In genomic region chr15:60901647-60902046, GRCh38 we compare ENCODE assay signal across 10 cellular contexts.
DNase-seq lines count a peak whose midpoint lies in the region; ATAC-seq lines count a peak whose summit lies in the region.
"Had no signal": no experiment of that assay in that cellular context is flagged by ENCODE, and none has a peak within 500 bp of the region (broad histone marks: within the 10 kb centered on the region; RNA-seq: fewer than 3 reads in every experiment).

No MANE protein-coding gene starts in this region.

- in situ Hi-C loops in ACHN (cut with HindIII; ENCODE audit: low pct_ligation_motif_present, low pct_unique_long_range_greater_than_20kb, low sequenced_read_pairs) = no loop called here

- no peak for DNase-seq in occipital lobe (lab: John Stamatoyannopoulos, UW)
- no peak for DNase-seq in ACHN
- no peak for DNase-seq in activated CD8-positive, alpha-beta memory T cell treated with anti-CD3 and anti-CD28 coated beads, Interleukin-2, amount 50 U/mL, for 48 hours
- DNase-seq: EL, NCI-H1105 treated with DMSO at 0.1 percent for 48 hours, PC-9 had no signal

- H3K36me3 Mint-ChIP-seq in T-helper 1 cell treated with Interleukin-12 subunit alpha and Interleukin-12 subunit beta and Interleukin-4 antibody, amounts not matched to agents 30 μg/mL and 1 μg/mL, for 36 hours (ENCODE audit: low read depth) = no peaks in the 10 kb centered on the region

- no peaks in the 10 kb centered on the region for H3K9me3 Mint-ChIP-seq in T-helper 1 cell treated with Interleukin-12 subunit alpha and Interleukin-12 subunit beta and Interleukin-4 antibody, amounts not matched to agents 30 μg/mL and 1 μg/mL, for 36 hours

- peak overlapping the region; percentile 3 for H3K27ac Mint-ChIP-seq in T-helper 1 cell treated with Interleukin-12 subunit alpha and Interleukin-12 subunit beta and Interleukin-4 antibody, amounts not matched to agents 30 μg/mL and 1 μg/mL, for 36 hours

- no peak overlapping the region for H3K4me3 Mint-ChIP-seq in T-helper 1 cell treated with Interleukin-12 subunit alpha and Interleukin-12 subunit beta and Interleukin-4 antibody, amounts not matched to agents 30 μg/mL and 1 μg/mL, for 36 hours

- peaks cover 14% of the 10 kb centered on the region for H3K27me3 Mint-ChIP-seq in T-helper 1 cell treated with Interleukin-12 subunit alpha and Interleukin-12 subunit beta and Interleukin-4 antibody, amounts not matched to agents 30 μg/mL and 1 μg/mL, for 36 hours (ENCODE audit: low read depth)

- ATAC-seq in GM18520 (IDR thresholded peaks at IDR 0.05; ENCODE audit: unreplicated experiment) = peak; percentile 74
- peak; percentile 94 for ATAC-seq in GM19438 (IDR thresholded peaks at IDR 0.05; ENCODE audit: low read depth, unreplicated experiment)
- peak; percentile 85 for ATAC-seq in HG02938 (IDR thresholded peaks at IDR 0.05; ENCODE audit: unreplicated experiment)

- peaks cover 44% of the 10 kb centered on the region for H3K4me1 Mint-ChIP-seq in T-helper 1 cell treated with Interleukin-12 subunit alpha and Interleukin-12 subunit beta and Interleukin-4 antibody, amounts not matched to agents 30 μg/mL and 1 μg/mL, for 36 hours (ENCODE audit: low read depth)
